Comparison of ENCODE assay signal across 8 cellular contexts in the genomic region with DNA sequence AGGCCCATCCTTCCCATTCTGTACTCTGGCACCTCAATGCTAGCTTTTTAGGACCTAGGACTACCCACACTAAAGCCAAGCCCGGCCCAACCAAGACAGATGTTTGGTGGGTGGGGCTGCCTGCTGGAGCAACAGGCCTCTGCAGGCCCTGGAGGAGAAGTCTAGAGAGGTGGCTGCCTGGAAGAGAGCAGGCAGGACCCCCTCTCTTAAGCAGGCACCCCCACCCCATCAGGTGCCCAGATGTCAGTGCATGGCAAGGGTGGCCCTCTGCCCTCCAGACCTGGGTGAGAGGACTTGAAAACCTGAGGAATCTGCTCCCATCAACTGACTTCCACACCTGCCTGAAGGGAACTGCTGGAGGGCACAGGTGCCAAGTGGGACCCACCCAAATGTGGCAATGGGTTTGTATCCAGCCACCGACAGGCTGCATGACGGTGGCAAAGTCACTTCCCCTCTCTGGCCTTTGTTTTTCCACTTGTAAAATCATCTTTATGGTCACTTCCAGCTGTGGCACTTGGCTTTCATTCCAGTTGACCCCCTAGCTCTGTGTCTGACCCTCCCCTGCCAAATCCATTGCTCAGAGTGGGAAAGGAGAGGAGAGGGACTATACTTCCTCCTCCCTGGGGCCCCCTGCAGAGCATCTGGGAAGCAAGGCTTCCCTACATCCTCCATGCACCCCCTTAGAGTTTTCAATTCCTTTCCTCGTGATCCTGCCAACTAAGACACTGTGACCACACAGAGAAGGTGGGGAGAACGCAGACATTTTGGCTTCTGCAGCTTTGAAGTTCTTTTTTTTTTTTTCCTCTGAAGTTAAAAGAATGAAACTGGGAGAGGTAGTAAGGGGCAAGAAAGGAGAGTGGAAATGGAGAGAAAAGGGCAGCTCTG. TPM values are rescaled to one million over a fixed set of nuclear protein-coding genes. Genes with fewer than 3 reads are reported as not detected.
DNase-seq lines count a peak whose midpoint lies in the region; ATAC-seq, FAIRE-seq and TF ChIP-seq lines count a peak whose summit lies in the region.

No MANE protein-coding gene starts in this region.

- H3K27ac ChIP-seq in kidney (ENCODE audit: low read depth in 2 of 2, low read length in 2 of 2) (peak overlapping the region; percentile 89 to 92), stomach (peak overlapping the region; percentile 30 to 92 (median 87))

- H3K9me3 Mint-ChIP-seq in HFFc6, result no peaks in the 10 kb centered on the region
- H3K9me3 Mint-ChIP-seq in activated naive CD4-positive, alpha-beta T cell treated with anti-CD3 and anti-CD28 coated beads for 36 hours, result no peaks in the 10 kb centered on the region

- TF ChIP-seq POLR2A in stomach (IDR thresholded peaks at IDR 0.05), result no peak

- intact Hi-C loops in activated naive CD4-positive, alpha-beta T cell treated with anti-CD3 and anti-CD28 coated beads for 36 hours (cut with micrococcal nuclease), result loop anchor here (1.0 to 5.0 kb wide), 4 partner anchors 9 to 104 kb away; partner anchors contain the start of gene KCNH4
- intact Hi-C loops in kidney (cut with DNase I), result no loop called here
- intact Hi-C loops in stomach (cut with DNase I; ENCODE audit: low total_unique reads), result no loop called here

- no peak for TF ChIP-seq EP300 in stomach (IDR thresholded peaks at IDR 0.05)

- ATAC-seq in HG03196 (IDR thresholded peaks at IDR 0.05; ENCODE audit: unreplicated experiment), result no peak

- WGBS in stomach, 5 donors, result 44 to 61% (median 52%) methylated on average over 5 of the region's 5 CpGs

- DNase-seq in HFFc6, result no peak
- peak; percentile 32 for DNase-seq in activated naive CD4-positive, alpha-beta T cell treated with anti-CD3 and anti-CD28 coated beads for 36 hours
- DNase-seq in kidney, result peak; percentile 53
- peak; percentile 24 for DNase-seq in stomach
- DNase-seq in frontal cortex (ENCODE audit: low spot score in 2 of 2), result no peak
- no peak for DNase-seq in cerebellum (ENCODE audit: low spot score)
- no peak for DNase-seq in hepatic stellate cell (ENCODE audit: low spot score)

- H3K27ac Mint-ChIP-seq in HFFc6, result no peak overlapping the region
- peak overlapping the region; percentile 95 for H3K27ac Mint-ChIP-seq in activated naive CD4-positive, alpha-beta T cell treated with anti-CD3 and anti-CD28 coated beads for 36 hours

- H3K4me3 Mint-ChIP-seq in HFFc6, result peak overlapping the region; percentile 51
- peak overlapping the region; percentile 86 for H3K4me3 Mint-ChIP-seq in activated naive CD4-positive, alpha-beta T cell treated with anti-CD3 and anti-CD28 coated beads for 36 hours

- FAIRE-seq in kidney (lab: Jason Lieb, UNC) (no peak), frontal cortex (lab: Jason Lieb, UNC) (no peak)

- H3K9me3 ChIP-seq in kidney (ENCODE audit: control insufficient read depth in 1 of 2, low read length in 2 of 2) (no peaks in the 10 kb centered on the region), stomach (no peaks in the 10 kb centered on the region)

- H3K4me3 ChIP-seq in kidney (ENCODE audit: low read length in 2 of 2), result peak overlapping the region; percentile 59 to 71
- H3K4me3 ChIP-seq in stomach, result peak overlapping the region; percentile 69 to 75 (median 72)

- H3K4me1 ChIP-seq in kidney (ENCODE audit: control insufficient read depth in 1 of 2, insufficient read depth in 1 of 2, low read depth in 1 of 2, low read length in 2 of 2), result peaks cover 5 to 24% of the 10 kb centered on the region in 2 donors
- peaks cover 20 to 57% (median 45%) of the 10 kb centered on the region in 4 donors for H3K4me1 ChIP-seq in stomach

- peaks cover 10% of the 10 kb centered on the region for H3K4me1 Mint-ChIP-seq in HFFc6 (ENCODE audit: low read depth)
- peaks cover 72% of the 10 kb centered on the region for H3K4me1 Mint-ChIP-seq in activated naive CD4-positive, alpha-beta T cell treated with anti-CD3 and anti-CD28 coated beads for 36 hours (ENCODE audit: low read depth)

- H3K27me3 Mint-ChIP-seq in HFFc6 (ENCODE audit: insufficient read depth), result peaks cover 21% of the 10 kb centered on the region
- H3K27me3 Mint-ChIP-seq in activated naive CD4-positive, alpha-beta T cell treated with anti-CD3 and anti-CD28 coated beads for 36 hours (ENCODE audit: low read depth), result no peaks in the 10 kb centered on the region

- CTCF ChIA-PET in activated naive CD4-positive, alpha-beta T cell treated with anti-CD3 and anti-CD28 coated beads for 36 hours (lab: Charles Lee), result interaction anchor here (0.6 to 2.1 kb wide), 5 partner anchors 9 to 97 kb away, joined by 3 to 19 read pairs (median 3); no protein-coding TSS in a partner anchor

- peak overlapping the region; percentile 13 to 83 for H3K9ac ChIP-seq in kidney (ENCODE audit: low read length in 2 of 2)

- H3K27me3 ChIP-seq in stomach, result no peaks in the 10 kb centered on the region

- TF ChIP-seq CTCF in HFFc6 (IDR thresholded peaks at IDR 0.05) (no peak), kidney (IDR thresholded peaks at IDR 0.05; ENCODE audit: borderline replicate concordance, extremely low read depth, insufficient read depth) (no peak), stomach (IDR thresholded peaks at IDR 0.05) (no peak)

- no peaks in the 10 kb centered on the region for H3K36me3 Mint-ChIP-seq in HFFc6 (ENCODE audit: low read depth)
- H3K36me3 Mint-ChIP-seq in activated naive CD4-positive, alpha-beta T cell treated with anti-CD3 and anti-CD28 coated beads for 36 hours (ENCODE audit: low read depth), result peaks cover 32% of the 10 kb centered on the region

- no peaks in the 10 kb centered on the region for H3K36me3 ChIP-seq in kidney (ENCODE audit: control insufficient read depth in 1 of 2, insufficient read depth in 2 of 2, low read length in 2 of 2)
- peaks cover 0 to 5% (median under 1%) of the 10 kb centered on the region in 4 donors for H3K36me3 ChIP-seq in stomach

RNA-seq across cellular contexts. Expression of gene STAT5A, which starts 1.6 kb away (rescaled TPM):
- 1 to 10 TPM in 1 of 6 experiments, under 1 TPM in 5; 0.27 to 1.0 (median 0.53) TPM for total RNA-seq in HFFc6 (2021; fragmentation: NEBNext Ultra II Directional; extraction: Animal tissue kit (Norgen Biotek cat#: 25700))
- 100 to 1,000 TPM; 165 to 174 TPM for total RNA-seq in activated naive CD4-positive, alpha-beta T cell treated with anti-CD3 and anti-CD28 coated beads for 36 hours
- total RNA-seq in kidney, result 47.9 TPM
- polyA plus RNA-seq in kidney (ENCODE audit: insufficient read depth, low read depth, low replicate concordance), result 11.5 TPM
- total RNA-seq in stomach, result 10 to 100 TPM; 16.2 to 81.7 (median 20.6) TPM
- 10 to 100 TPM in 2 of 3 donors, 1 to 10 TPM in 1; 9.6 to 10.5 (median 10.5) TPM for polyA plus RNA-seq in stomach
- 1.6 TPM for total RNA-seq in frontal cortex
- 1.6 TPM for total RNA-seq in cerebellum

RNA-seq across cellular contexts. Expression of gene STAT5B, which starts 10.5 kb away (rescaled TPM):
- 10 to 100 TPM; 16.8 to 22.5 (median 20.1) TPM for total RNA-seq in HFFc6 (2021; fragmentation: NEBNext Ultra II Directional; extraction: Animal tissue kit (Norgen Biotek cat#: 25700))
- total RNA-seq in activated naive CD4-positive, alpha-beta T cell treated with anti-CD3 and anti-CD28 coated beads for 36 hours, result 100 to 1,000 TPM; 185 to 192 TPM
- total RNA-seq in kidney, result 68.0 TPM
- polyA plus RNA-seq in kidney (ENCODE audit: insufficient read depth, low read depth, low replicate concordance), result 20.4 TPM
- 10 to 100 TPM; 51.4 to 86.2 (median 62.4) TPM for total RNA-seq in stomach
- polyA plus RNA-seq in stomach, result 10 to 100 TPM; 18.9 to 24.1 (median 19.8) TPM
- total RNA-seq in frontal cortex, result 17.5 TPM
- total RNA-seq in cerebellum, result 28.2 TPM

Comparison
In these comparisons a context has a peak if more than half of its experiments do, and no peak if none do; other contexts are left out.
1. DNase-seq: peak in activated naive CD4-positive, alpha-beta T cell treated with anti-CD3 and anti-CD28 coated beads for 36 hours (single experiment), kidney (single experiment) and stomach (single experiment); none in HFFc6 (single experiment), frontal cortex (0 of 2), cerebellum (single experiment) and hepatic stellate cell (single experiment).